ENCODE assay signal across 8 cellular contexts in genomic region chr11:58572906-58573305, GRCh38. TPM values are rescaled to one million over a fixed set of nuclear protein-coding genes. Genes with fewer than 3 reads are reported as not detected.
DNase-seq lines count a peak whose midpoint lies in the region; ATAC-seq, FAIRE-seq and TF ChIP-seq lines count a peak whose summit lies in the region.
"Not testable (repeated sequence)": the region's sequence is repeated elsewhere in the genome, so short reads cannot be mapped to it uniquely, and the experiment has no call there.

No MANE protein-coding gene starts in this region.

- not testable (repeated sequence) for DNase-seq in A549 (ENCODE audit: low read depth in 1 of 2, low spot score in 1 of 2); OCI-LY7 (ENCODE audit: low spot score); esophagus squamous epithelium (lab: John Stamatoyannopoulos, UW); naive B cell
- peak; percentile 20 to 29 for DNase-seq in activated CD4-positive, alpha-beta T cell treated with anti-CD3 and anti-CD28 coated beads, Interleukin-2, amount 50 U/mL, for 48 hours
- peak; percentile 22 for DNase-seq in activated naive CD8-positive, alpha-beta T cell treated with anti-CD3 and anti-CD28 coated beads, Interleukin-2, amount 50 U/mL, for 24 hours
- DNase-seq in stimulated activated naive CD8-positive, alpha-beta T cell treated with anti-CD3 and anti-CD28 coated beads, Interleukin-15, Interleukin-2, amounts not matched to agents 100 U/mL and 50 U/mL, for 24 hours = peak; percentile 22

- H3K4me2 ChIP-seq in A549 (peak overlapping the region; percentile 61), OCI-LY7 (ENCODE audit: low read length) (peak overlapping the region; percentile 96)

- not testable (repeated sequence) for TF ChIP-seq POLR2A in A549 (IDR thresholded peaks at IDR 0.05; ENCODE audit: low read length); esophagus squamous epithelium (IDR thresholded peaks at IDR 0.05)

- TF ChIP-seq CTCF in A549 (IDR thresholded peaks at IDR 0.05); OCI-LY7 (conservative IDR thresholded peaks at IDR 0.05; ENCODE audit: low read length); esophagus squamous epithelium (IDR thresholded peaks at IDR 0.05): not testable (repeated sequence)

- H3K9me3 Mint-ChIP-seq in activated naive CD8-positive, alpha-beta T cell treated with anti-CD3 and anti-CD28 coated beads, Interleukin-2, amount 50 U/mL, for 24 hours; naive B cell: not testable (repeated sequence)

- TF ChIP-seq RAD21 in A549 (conservative IDR thresholded peaks at IDR 0.05 in 1 of 2, IDR thresholded peaks at IDR 0.05 in 1 of 2) = not testable (repeated sequence)

- TF ChIP-seq EP300 in A549 (IDR thresholded peaks at IDR 0.05) = not testable (repeated sequence)

- intact Hi-C loops in OCI-LY7 (cut with micrococcal nuclease; ENCODE audit: unreplicated experiment); esophagus squamous epithelium (cut with DNase I): not testable (repeated sequence)

- ATAC-seq in A549; activated naive CD8-positive, alpha-beta T cell treated with anti-CD3 and anti-CD28 coated beads, Interleukin-2, amount 50 U/mL, for 24 hours; naive B cell (ENCODE audit: low read depth in 2 of 2); stimulated activated naive CD8-positive, alpha-beta T cell treated with anti-CD3 and anti-CD28 coated beads, Interleukin-15, Interleukin-2, amounts not matched to agents 100 U/mL and 50 U/mL, for 24 hours: not testable (repeated sequence)

- H3K27ac ChIP-seq in A549 (peak overlapping the region; percentile 54 to 79; a peak in 5 of 6 replicates), OCI-LY7 (ENCODE audit: low read depth, low read length, poor library complexity, severe bottlenecking) (peak overlapping the region; percentile 95), esophagus squamous epithelium (peak overlapping the region; percentile 47 to 100 (median 84))

- H3K4me1 Mint-ChIP-seq in activated naive CD8-positive, alpha-beta T cell treated with anti-CD3 and anti-CD28 coated beads, Interleukin-2, amount 50 U/mL, for 24 hours = peaks cover 77% of the 10 kb centered on the region
- H3K4me1 Mint-ChIP-seq in naive B cell = peaks cover 39 to 66% (median 49%) of the 10 kb centered on the region in 3 donors

- H3K36me3 ChIP-seq in OCI-LY7 (ENCODE audit: insufficient read depth, low read length) = peaks cover 36% of the 10 kb centered on the region
- peaks cover 0 to 15% (median 0%) of the 10 kb centered on the region in 3 donors for H3K36me3 ChIP-seq in esophagus squamous epithelium

- peak overlapping the region; percentile 100 for H3K27ac Mint-ChIP-seq in activated naive CD8-positive, alpha-beta T cell treated with anti-CD3 and anti-CD28 coated beads, Interleukin-2, amount 50 U/mL, for 24 hours
- peak overlapping the region; percentile 98 to 100 (median 99) for H3K27ac Mint-ChIP-seq in naive B cell

- not testable (repeated sequence) for FAIRE-seq in A549 (lab: Jason Lieb, UNC)

- H4K20me1 ChIP-seq in OCI-LY7 (ENCODE audit: insufficient read depth, low read length) = not testable (repeated sequence)

- H3K4me3 ChIP-seq in A549 = not testable (repeated sequence)
- H3K4me3 ChIP-seq in GM08714 (ENCODE audit: low read length) (peak overlapping the region; percentile 58), OCI-LY7 (ENCODE audit: low read depth, low read length, poor library complexity, severe bottlenecking) (peak overlapping the region; percentile 79), esophagus squamous epithelium (peak overlapping the region in 3 of 4 donors; percentile 10 to 18 (median 13))

- not testable (repeated sequence) for H2AFZ ChIP-seq in OCI-LY7 (ENCODE audit: low read length)

- H3K27me3 Mint-ChIP-seq in activated naive CD8-positive, alpha-beta T cell treated with anti-CD3 and anti-CD28 coated beads, Interleukin-2, amount 50 U/mL, for 24 hours; naive B cell: not testable (repeated sequence)

- peaks cover 87% of the 10 kb centered on the region for H3K79me2 ChIP-seq in OCI-LY7 (ENCODE audit: insufficient read depth, low read depth, low read length)

- H3K4me3 Mint-ChIP-seq in activated naive CD8-positive, alpha-beta T cell treated with anti-CD3 and anti-CD28 coated beads, Interleukin-2, amount 50 U/mL, for 24 hours = peak overlapping the region; percentile 90
- H3K4me3 Mint-ChIP-seq in naive B cell = peak overlapping the region; percentile 86 to 94 (median 92)

- H3K9me3 ChIP-seq in A549; OCI-LY7 (ENCODE audit: low read length); esophagus squamous epithelium: not testable (repeated sequence)

- peaks cover 58% of the 10 kb centered on the region for H3K36me3 Mint-ChIP-seq in activated naive CD8-positive, alpha-beta T cell treated with anti-CD3 and anti-CD28 coated beads, Interleukin-2, amount 50 U/mL, for 24 hours (ENCODE audit: low read depth)
- H3K36me3 Mint-ChIP-seq in naive B cell = peaks cover 0 to 11% of the 10 kb centered on the region in 2 donors

- not testable (repeated sequence) for H3K27me3 ChIP-seq in esophagus squamous epithelium

- CTCF ChIA-PET in A549 (lab: Yijun Ruan, JAX) = interaction anchor here (0.6 kb wide), 1 partner anchor 9 kb away, joined by 4 read pairs; no protein-coding TSS in a partner anchor
- CTCF ChIA-PET in OCI-LY7 (lab: Charles Lee; ENCODE audit: unreplicated experiment) = not testable (repeated sequence)

- not testable (repeated sequence) for H3K9me2 ChIP-seq in OCI-LY7 (ENCODE audit: insufficient read depth, low read length)

- POLR2A ChIA-PET in A549 (lab: Yijun Ruan, JAX) = not testable (repeated sequence)
- POLR2A ChIA-PET in OCI-LY7 (lab: Charles Lee) = interaction anchor here (0.7 to 0.9 kb wide), 2 partner anchors 12 to 34 kb away, joined by 4 to 7 read pairs; no protein-coding TSS in a partner anchor

- H3K4me1 ChIP-seq in A549 = peaks cover 44% of the 10 kb centered on the region
- H3K4me1 ChIP-seq in OCI-LY7 (ENCODE audit: insufficient read depth, low read length, poor library complexity, severe bottlenecking) = peaks cover 50% of the 10 kb centered on the region
- peaks cover 16 to 62% (median 50%) of the 10 kb centered on the region in 3 donors for H3K4me1 ChIP-seq in esophagus squamous epithelium

- 93% methylated on average over 14 of the region's 14 CpGs for WGBS in A549 (ENCODE audit: missing lambda C conversion rate)
- WGBS in esophagus squamous epithelium, 2 donors = 70 to 83% methylated on average over 14 of the region's 14 CpGs

- not testable (repeated sequence) for BruUV-seq in OCI-LY7 (replicated peaks; lab: Mats Ljungman, UMichigan)

RNA-seq across cellular contexts. Expression of gene LPXN, which starts 2.8 kb away (rescaled TPM):
- polyA plus RNA-seq in A549 (2011; rRNA removed) (6.6 and 6.7 TPM in 2 replicates), A549 (2017; fragmentation: RNase III; extraction: RNeasy Plus Mini Kit Qiagen cat#74134 plus additional on column Dnase treatment) (2.5 to 2.9 TPM (median 2.5 TPM) in 3 replicates), naive B cell (ENCODE audit: low read depth in 6 of 6) (100 to 1,000 TPM in 2 of 6 donors, 10 to 100 TPM in 4; 63.3 to 120 (median 85.8) TPM)
- 1.5 and 2.0 TPM in 2 replicates for polyA plus RNA-seq in A549 (2012; cell fraction: cytosol; rRNA removed)
- polyA plus RNA-seq in A549 (2012; cell fraction: nucleus; rRNA removed) = 2.7 and 4.0 TPM in 2 replicates
- 7.3 and 9.7 TPM in 2 replicates for polyA minus RNA-seq in A549 (2011; rRNA and poly(A)+ RNA removed)
- total RNA-seq in OCI-LY7 (2014; rRNA removed; shearing (Covaris generic)) = 64.1 and 79.3 TPM in 2 replicates
- total RNA-seq in OCI-LY7 (2022) (129 and 130 TPM in 2 replicates), esophagus squamous epithelium (10 to 100 TPM in 1 of 4 donors, 1 to 10 TPM in 3; 1.7 to 12.4 (median 4.4) TPM)

RNA-seq across cellular contexts. Expression of gene ZFP91, which starts 6.0 kb away (rescaled TPM):
- polyA plus RNA-seq in A549 (2011; rRNA removed) (52.3 and 66.9 TPM in 2 replicates), A549 (2017; fragmentation: RNase III; extraction: RNeasy Plus Mini Kit Qiagen cat#74134 plus additional on column Dnase treatment) (45.0 to 48.5 TPM (median 47.7 TPM) in 3 replicates), naive B cell (ENCODE audit: low read depth in 6 of 6) (10 to 100 TPM in 1 of 6 donors, 1 to 10 TPM in 5; 5.4 to 12.4 (median 8.1) TPM)
- polyA plus RNA-seq in A549 (2012; cell fraction: cytosol; rRNA removed) = 10.7 and 12.2 TPM in 2 replicates
- 5.8 and 10.0 TPM in 2 replicates for polyA plus RNA-seq in A549 (2012; cell fraction: nucleus; rRNA removed)
- polyA minus RNA-seq in A549 (2011; rRNA and poly(A)+ RNA removed) = 35.4 and 38.3 TPM in 2 replicates
- 36.9 and 38.7 TPM in 2 replicates for total RNA-seq in OCI-LY7 (2014; rRNA removed; shearing (Covaris generic))
- total RNA-seq in OCI-LY7 (2022) (50.9 and 60.5 TPM in 2 replicates), esophagus squamous epithelium (10 to 100 TPM; 26.6 to 48.6 (median 40.5) TPM)

RNA-seq across cellular contexts. Expression of gene CNTF, which starts 49.6 kb away (rescaled TPM):
- polyA plus RNA-seq in A549 (2011; rRNA removed) (1.3 and 1.8 TPM in 2 replicates), A549 (2017; fragmentation: RNase III; extraction: RNeasy Plus Mini Kit Qiagen cat#74134 plus additional on column Dnase treatment) (0.91 to 1.3 TPM (median 1.2 TPM) in 3 replicates), naive B cell (ENCODE audit: low read depth in 6 of 6) (under 1 TPM in 3 of 6 donors, not detected in 3; 0.15 to 0.35 (median 0.28) TPM)
- polyA plus RNA-seq in A549 (2012; cell fraction: cytosol; rRNA removed) = 0.33 and 0.49 TPM in 2 replicates
- polyA plus RNA-seq in A549 (2012; cell fraction: nucleus; rRNA removed) = 2.1 and 2.8 TPM in 2 replicates
- polyA minus RNA-seq in A549 (2011; rRNA and poly(A)+ RNA removed) = 3.7 and 5.0 TPM in 2 replicates
- total RNA-seq in OCI-LY7 (2014; rRNA removed; shearing (Covaris generic)) = 3.1 and 3.4 TPM in 2 replicates
- total RNA-seq in OCI-LY7 (2022) (3.3 and 3.5 TPM in 2 replicates), esophagus squamous epithelium (1 to 10 TPM in 2 of 4 donors, under 1 TPM in 2; 0.53 to 3.2 (median 1.2) TPM)

Comparison
In these comparisons a context has a peak if more than half of its experiments do, and no peak if none do; other contexts are left out.
1. RNA of gene LPXN, which starts 2.8 kb away (total RNA-seq): 64.1 to 130 TPM in OCI-LY7; 1.7 to 12.4 TPM in esophagus squamous epithelium; every median in the first group is over 4 times any median in the second.
2. Peak in every context shown above with its lines, with median percentiles within 50 percentile points of each other: H3K27ac ChIP-seq.